ENCODE assay signal across 1 cellular context in genomic region chr11:69451289-69451688, GRCh38.
TF ChIP-seq lines count a peak whose summit lies in the region.

No MANE protein-coding gene starts in this region.

TF ChIP-seq in K562, 482 proteins besides CTCF, POLR2A, EP300 and RAD21 (continued from another document):
- TF ChIP-seq TCF7L2 (IDR thresholded peaks at IDR 0.05; ENCODE audit: low read depth, low read length) (no peak), CSDE1 (IDR thresholded peaks at IDR 0.05) (0 out of 4 replicates have a peak, but pooled peaks of 1 of the 2 experiments have one; percentile 39), ZBTB2 (IDR thresholded peaks at IDR 0.05) (peak; percentile 66), EZH2 (IDR thresholded peaks at IDR 0.05; ENCODE audit: borderline replicate concordance, low read depth, low read length) (no peak), SIRT6 (IDR thresholded peaks at IDR 0.05; ENCODE audit: low read depth, low read length) (no peak), DPF2 (IDR thresholded peaks at IDR 0.05) (no peak), ARID2 (IDR thresholded peaks at IDR 0.05) (no peak), GTF2F1 (IDR thresholded peaks at IDR 0.05; ENCODE audit: low read depth, low read length) (no peak), RNF2 (IDR thresholded peaks at IDR 0.05) (no peak), BHLHE40 (IDR thresholded peaks at IDR 0.05; ENCODE audit: low read length) (no peak), BCLAF1 (IDR thresholded peaks at IDR 0.05; ENCODE audit: borderline replicate concordance in 1 of 2, control insufficient read depth in 1 of 2, low read depth in 2 of 2, low read length in 1 of 2) (0 out of 4 replicates have a peak, but pooled peaks of 1 of the 2 experiments have one; percentile 51), ZNF354B (CRISPR knock-in tag; IDR thresholded peaks at IDR 0.05) (no peak), JUND (IDR thresholded peaks at IDR 0.05; ENCODE audit: borderline replicate concordance, low read depth, low read length) (no peak), JUND (tag; IDR thresholded peaks at IDR 0.05; ENCODE audit: borderline replicate concordance, low read depth, low read length) (no peak), CBX3 (IDR thresholded peaks at IDR 0.05; ENCODE audit: borderline replicate concordance in 1 of 2, low read length in 2 of 2) (no peak), FOXA3 (CRISPR knock-in tag; conservative IDR thresholded peaks at IDR 0.05 in 1 of 2, IDR thresholded peaks at IDR 0.05 in 1 of 2) (no peak), MTA2 (IDR thresholded peaks at IDR 0.05; ENCODE audit: low read depth) (0 out of 2 replicates have a peak, but pooled peaks have one; percentile 14), NR4A1 (CRISPR knock-in tag; IDR thresholded peaks at IDR 0.05) (no peak), NR4A1 (tag; IDR thresholded peaks at IDR 0.05) (no peak), E2F3 (CRISPR knock-in tag; IDR thresholded peaks at IDR 0.05) (no peak), GATAD2A (IDR thresholded peaks at IDR 0.05) (no peak), ZNF253 (CRISPR knock-in tag; conservative IDR thresholded peaks at IDR 0.05) (no peak), GABPB1 (CRISPR knock-in tag; IDR thresholded peaks at IDR 0.05) (no peak), RBM22 (IDR thresholded peaks at IDR 0.05; ENCODE audit: low read depth, low read length, poor library complexity, severe bottlenecking) (no peak), ZBTB5 (IDR thresholded peaks at IDR 0.05) (peak; percentile 56; the same call in 1 of the 2 replicates), ZKSCAN1 (IDR thresholded peaks at IDR 0.05; ENCODE audit: low read depth, low read length) (no peak), ZNF12 (CRISPR knock-in tag; IDR thresholded peaks at IDR 0.05) (no peak), TAF7 (tag; IDR thresholded peaks at IDR 0.05) (no peak), SRSF9 (IDR thresholded peaks at IDR 0.05; ENCODE audit: borderline replicate concordance, low read depth, low read length) (no peak), SP1 (CRISPR knock-in tag; IDR thresholded peaks at IDR 0.05) (no peak), ZC3H11A (IDR thresholded peaks at IDR 0.05; ENCODE audit: low read depth, low read length) (no peak), FOXA1 (IDR thresholded peaks at IDR 0.05; ENCODE audit: borderline replicate concordance) (no peak), SMAD2 (IDR thresholded peaks at IDR 0.05; ENCODE audit: low read depth, low read length) (no peak), SNIP1 (IDR thresholded peaks at IDR 0.05; ENCODE audit: low read depth) (no peak), HMGN3 (IDR thresholded peaks at IDR 0.05; ENCODE audit: borderline replicate concordance, extremely low read depth, insufficient read length, low read depth, low read length) (no peak), BDP1 (IDR thresholded peaks at IDR 0.05; ENCODE audit: insufficient read depth, insufficient read length) (no peak), OTX1 (CRISPR knock-in tag; IDR thresholded peaks at IDR 0.05) (no peak), ELF1 (tag; IDR thresholded peaks at IDR 0.05) (no peak)
- TF ChIP-seq, protein P1, sequence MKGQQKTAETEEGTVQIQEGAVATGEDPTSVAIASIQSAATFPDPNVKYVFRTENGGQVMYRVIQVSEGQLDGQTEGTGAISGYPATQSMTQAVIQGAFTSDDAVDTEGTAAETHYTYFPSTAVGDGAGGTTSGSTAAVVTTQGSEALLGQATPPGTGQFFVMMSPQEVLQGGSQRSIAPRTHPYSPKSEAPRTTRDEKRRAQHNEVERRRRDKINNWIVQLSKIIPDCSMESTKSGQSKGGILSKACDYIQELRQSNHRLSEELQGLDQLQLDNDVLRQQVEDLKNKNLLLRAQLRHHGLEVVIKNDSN (CRISPR knock-in tag; IDR thresholded peaks at IDR 0.05): no peak
- TF ChIP-seq, protein P2, sequence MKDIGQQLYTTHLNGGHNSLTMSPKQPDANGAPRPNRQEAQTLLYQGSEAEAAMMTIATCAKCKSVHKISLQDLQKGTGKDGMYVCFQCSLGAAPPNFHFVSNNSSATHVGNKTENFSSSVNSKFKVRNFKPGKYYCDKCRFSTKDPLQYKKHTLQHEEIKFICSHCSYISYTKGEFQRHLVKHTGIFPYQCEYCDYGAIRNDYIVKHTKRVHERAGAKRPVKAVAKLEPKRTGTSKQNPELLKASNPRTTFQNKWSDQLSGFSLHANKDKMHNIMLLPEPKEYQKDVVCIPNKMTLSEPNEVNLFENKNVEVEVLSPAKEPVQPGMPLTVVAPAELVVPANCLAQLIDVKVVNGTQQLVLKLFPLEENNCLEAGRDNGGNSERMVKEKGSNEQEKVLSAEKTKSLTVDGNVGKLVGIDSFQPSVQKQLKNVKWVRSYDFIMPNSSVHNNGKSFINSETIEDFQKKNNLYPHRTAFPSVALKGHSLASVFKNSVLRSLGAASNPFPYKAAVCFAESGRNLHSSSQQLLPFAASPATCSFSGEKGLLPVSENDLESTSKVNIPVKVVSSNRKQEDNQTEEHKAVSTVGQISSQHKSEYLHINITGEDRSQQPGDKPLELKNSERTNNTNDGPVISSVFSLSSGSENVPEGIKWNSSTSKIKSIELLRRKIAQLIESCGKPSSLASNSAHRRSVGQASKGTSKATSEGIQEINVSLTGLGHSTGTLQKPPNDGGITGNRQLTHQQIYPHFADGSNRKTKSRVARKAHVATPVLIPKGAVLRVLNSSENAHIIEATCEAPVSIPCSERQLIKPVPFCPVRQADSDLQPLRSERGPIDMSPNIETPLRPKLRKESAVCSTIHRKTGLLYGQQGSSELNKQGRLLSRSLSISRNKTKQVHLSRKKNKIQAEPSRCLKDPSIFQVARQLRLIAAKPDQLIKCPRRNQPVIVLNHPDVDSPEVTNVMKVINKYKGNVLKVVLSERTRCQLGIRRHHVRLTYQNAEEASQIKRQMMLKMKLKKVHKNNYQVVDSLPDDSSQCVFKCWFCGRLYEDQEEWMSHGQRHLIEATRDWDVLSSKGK (CRISPR knock-in tag; IDR thresholded peaks at IDR 0.05): no peak
